Comparison of ENCODE assay signal across 1 cellular context in the genomic region with DNA sequence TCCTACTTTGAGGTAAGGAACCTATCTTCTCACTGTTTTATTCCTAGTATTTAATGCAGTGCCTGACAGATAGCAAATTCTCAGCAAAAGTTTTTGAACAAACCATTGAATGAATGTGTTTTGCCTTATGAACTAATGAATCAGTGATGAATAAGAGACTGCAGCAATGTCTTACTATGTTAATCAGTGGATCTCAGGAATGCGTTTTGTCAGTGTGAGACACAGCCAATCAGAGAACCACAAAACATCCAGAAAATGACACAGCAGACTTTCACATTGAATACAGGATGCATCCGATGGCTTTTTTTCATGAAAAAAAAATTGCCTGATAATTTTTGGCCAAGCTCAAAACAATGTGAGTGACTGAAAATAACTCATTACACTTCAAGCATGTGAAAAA.
TF ChIP-seq lines count a peak whose summit lies in the region.

No MANE protein-coding gene starts in this region.

TF ChIP-seq in SK-N-SH treated with all-trans-retinoic acid at 6 μM for 48 hours, 23 proteins besides CTCF, POLR2A, EP300 and RAD21 (continued from another document):
- no peak for TF ChIP-seq ESRRG (CRISPR knock-in tag; IDR thresholded peaks at IDR 0.05)
- no peak for TF ChIP-seq PPARA (CRISPR knock-in tag; IDR thresholded peaks at IDR 0.05; ENCODE audit: borderline replicate concordance)
- TF ChIP-seq, protein P1, sequence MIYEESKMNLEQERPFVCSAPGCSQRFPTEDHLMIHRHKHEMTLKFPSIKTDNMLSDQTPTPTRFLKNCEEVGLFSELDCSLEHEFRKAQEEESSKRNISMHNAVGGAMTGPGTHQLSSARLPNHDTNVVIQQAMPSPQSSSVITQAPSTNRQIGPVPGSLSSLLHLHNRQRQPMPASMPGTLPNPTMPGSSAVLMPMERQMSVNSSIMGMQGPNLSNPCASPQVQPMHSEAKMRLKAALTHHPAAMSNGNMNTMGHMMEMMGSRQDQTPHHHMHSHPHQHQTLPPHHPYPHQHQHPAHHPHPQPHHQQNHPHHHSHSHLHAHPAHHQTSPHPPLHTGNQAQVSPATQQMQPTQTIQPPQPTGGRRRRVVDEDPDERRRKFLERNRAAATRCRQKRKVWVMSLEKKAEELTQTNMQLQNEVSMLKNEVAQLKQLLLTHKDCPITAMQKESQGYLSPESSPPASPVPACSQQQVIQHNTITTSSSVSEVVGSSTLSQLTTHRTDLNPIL (CRISPR knock-in tag; IDR thresholded peaks at IDR 0.05; ENCODE audit: low read depth) = no peak
- TF ChIP-seq OSR1 (CRISPR knock-in tag; IDR thresholded peaks at IDR 0.05) = no peak
- no peak for TF ChIP-seq TOX (CRISPR knock-in tag; IDR thresholded peaks at IDR 0.05; ENCODE audit: borderline replicate concordance)
- no peak for TF ChIP-seq TCF4 (CRISPR knock-in tag; IDR thresholded peaks at IDR 0.05; ENCODE audit: borderline replicate concordance)
